ENCODE assay signal across 8 cellular contexts in the genomic region with DNA sequence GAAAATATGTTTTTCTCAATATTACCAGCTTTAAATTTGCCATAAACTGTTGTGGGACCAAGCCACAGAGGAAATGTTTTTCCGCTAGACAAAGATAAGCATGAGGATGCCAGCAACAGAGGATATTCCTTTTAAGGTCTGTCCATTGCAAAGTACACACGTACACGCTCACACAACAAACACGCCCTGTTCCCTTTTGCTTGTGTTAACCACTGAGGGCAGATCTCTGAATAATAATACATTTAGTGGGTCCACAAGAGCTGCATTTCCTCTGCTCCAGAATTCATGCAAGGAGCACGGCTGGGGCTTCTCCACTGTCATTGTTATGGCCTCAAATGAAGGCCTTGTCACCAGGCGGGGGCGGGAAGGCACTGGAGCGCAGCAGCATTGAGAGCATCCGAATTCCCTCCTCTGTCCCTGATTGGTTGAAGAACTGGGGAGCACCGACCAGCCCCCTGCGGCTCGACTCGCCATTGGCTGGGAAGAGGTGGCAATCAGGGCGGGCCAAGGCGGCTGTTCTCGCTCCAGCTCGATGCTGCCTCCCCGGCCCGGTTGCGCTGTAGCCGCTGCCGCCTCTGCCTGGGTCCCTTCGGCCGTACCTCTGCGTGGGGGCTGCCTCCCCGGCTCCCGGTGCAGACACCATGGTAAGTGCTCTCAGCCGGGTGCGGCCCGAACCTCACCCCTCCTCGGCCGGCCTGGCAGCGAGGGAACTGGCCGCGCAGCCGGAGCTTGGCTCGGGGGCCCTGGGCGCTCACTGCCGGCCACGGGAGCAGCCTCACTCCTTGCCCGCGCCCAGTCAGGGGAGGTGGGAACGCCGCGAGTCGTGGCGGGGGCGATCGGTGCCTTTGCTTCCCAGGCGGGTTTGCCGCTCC. TPM values are rescaled to one million over a fixed set of nuclear protein-coding genes. Genes with fewer than 3 reads are reported as not detected.
DNase-seq lines count a peak whose midpoint lies in the region; ATAC-seq, FAIRE-seq and TF ChIP-seq lines count a peak whose summit lies in the region.

A gene (plus strand): TSS at position 522 of the 872 bp plus-strand sequence. CDS start 120 bp downstream, at position 642.

- H3K27ac ChIP-seq in ectodermal cell (ENCODE audit: insufficient read depth, low read depth, low read length, poor library complexity, severe bottlenecking) (no peak within 1 kb of the TSS), right lobe of liver (peak within 1 kb of the TSS; percentile 74 to 81 (median 79))

- TF ChIP-seq POLR2A in GM12892 (IDR thresholded peaks at IDR 0.05; ENCODE audit: low read depth, low read length): no peak
- TF ChIP-seq POLR2A in right lobe of liver (IDR thresholded peaks at IDR 0.05): peak; percentile 31

- no peaks in the 10 kb centered on the region for H3K36me3 Mint-ChIP-seq in activated CD8-positive, alpha-beta T cell treated with anti-CD3 and anti-CD28 coated beads for 36 hours (ENCODE audit: low read depth)

- H3K4me1 Mint-ChIP-seq in activated CD8-positive, alpha-beta T cell treated with anti-CD3 and anti-CD28 coated beads for 36 hours (ENCODE audit: low read depth): peaks cover 7% of the 10 kb centered on the region

- H3K27ac Mint-ChIP-seq in activated CD8-positive, alpha-beta T cell treated with anti-CD3 and anti-CD28 coated beads for 36 hours: no peak within 1 kb of the TSS

- ATAC-seq in HG02571 (IDR thresholded peaks at IDR 0.05; ENCODE audit: unreplicated experiment) (peak; percentile 96), right lobe of liver (peak; percentile 96 to 99 (median 98))
- peak; percentile 99 for ATAC-seq in activated CD8-positive, alpha-beta T cell treated with anti-CD3 and anti-CD28 coated beads for 36 hours

- 10% methylated on average over 51 of the region's 51 CpGs for WGBS in ectodermal cell, 2 experiments
- 31% methylated on average over 10 of the region's 51 CpGs for WGBS in right lobe of liver (ENCODE audit: insufficient coverage, low coverage, low lambda C conversion rate, missing lambda C conversion rate)

- no peaks in the 10 kb centered on the region for H3K36me3 ChIP-seq in ectodermal cell (ENCODE audit: control insufficient read depth, insufficient read depth, low read length)
- H3K36me3 ChIP-seq in right lobe of liver: no peaks in the 10 kb centered on the region

- H3K27me3 ChIP-seq in ectodermal cell (ENCODE audit: control insufficient read depth, insufficient read depth, low read length, poor library complexity, severe bottlenecking) (peaks cover 39% of the 10 kb centered on the region), right lobe of liver (no peaks in the 10 kb centered on the region)

- intact Hi-C loops in activated CD8-positive, alpha-beta T cell treated with anti-CD3 and anti-CD28 coated beads for 36 hours (cut with micrococcal nuclease): no loop called here
- intact Hi-C loops in right lobe of liver (cut with DNase I): no loop called here

- H3K4me3 ChIP-seq in ectodermal cell (ENCODE audit: insufficient read depth, low read depth, low read length) (peak within 1 kb of the TSS; percentile 38), right lobe of liver (peak within 1 kb of the TSS; percentile 69 to 76 (median 69))

- CTCF ChIA-PET in activated CD8-positive, alpha-beta T cell treated with anti-CD3 and anti-CD28 coated beads for 36 hours (lab: Charles Lee): interaction anchor here (1.1 kb wide), 1 partner anchor 14 kb away, joined by 4 read pairs; no protein-coding TSS in a partner anchor

- H3K9me3 Mint-ChIP-seq in activated CD8-positive, alpha-beta T cell treated with anti-CD3 and anti-CD28 coated beads for 36 hours: no peaks in the 10 kb centered on the region

- H3K9me3 ChIP-seq in ectodermal cell (ENCODE audit: control insufficient read depth, low read length) (no peaks in the 10 kb centered on the region), right lobe of liver (no peaks in the 10 kb centered on the region)

- H3K4me1 ChIP-seq in ectodermal cell (ENCODE audit: control insufficient read depth, insufficient read depth, low read length): peaks cover 5% of the 10 kb centered on the region
- no peaks in the 10 kb centered on the region for H3K4me1 ChIP-seq in right lobe of liver

- POLR2A ChIA-PET in activated CD8-positive, alpha-beta T cell treated with anti-CD3 and anti-CD28 coated beads for 36 hours (lab: Charles Lee): no interaction called here

- H3K27me3 Mint-ChIP-seq in activated CD8-positive, alpha-beta T cell treated with anti-CD3 and anti-CD28 coated beads for 36 hours: peaks cover 28% of the 10 kb centered on the region

- no peak for FAIRE-seq in GM12892 (lab: Jason Lieb, UNC)

- peak; percentile 60 for DNase-seq in GM12892 (ENCODE audit: insufficient read length)
- DNase-seq in NCI-H2029 treated with DMSO at 0.1 percent for 48 hours (lab: John Stamatoyannopoulos, UW): peak; percentile 17
- DNase-seq in activated CD8-positive, alpha-beta T cell treated with anti-CD3 and anti-CD28 coated beads for 36 hours: peak; percentile 83
- peak; percentile 90 to 95 (median 94) for DNase-seq in right lobe of liver
- DNase-seq in stimulated activated CD4-positive, alpha-beta T cell treated with anti-CD3 and anti-CD28 coated beads, Interleukin-4, amount 100 ng/mL, for 4 hours: peak; percentile 56 to 67
- DNase-seq in DMS153 (lab: John Stamatoyannopoulos, UW): no peak

- H3K4me3 Mint-ChIP-seq in activated CD8-positive, alpha-beta T cell treated with anti-CD3 and anti-CD28 coated beads for 36 hours: peak within 1 kb of the TSS; percentile 35

- no peak for TF ChIP-seq CTCF in activated CD8-positive, alpha-beta T cell treated with anti-CD3 and anti-CD28 coated beads for 36 hours (IDR thresholded peaks at IDR 0.05)
- TF ChIP-seq CTCF in right lobe of liver (IDR thresholded peaks at IDR 0.05): peak; percentile 22 to 51 (median 41)

RNA-seq across cellular contexts. Expression of the gene that starts here (rescaled TPM):
- 0.91 TPM for polyA plus RNA-seq in GM12892 (2012; ENCODE audit: missing spikeins)
- under 1 TPM; 0.16 to 0.27 TPM for total RNA-seq in activated CD8-positive, alpha-beta T cell treated with anti-CD3 and anti-CD28 coated beads for 36 hours
- 7.2 TPM for polyA plus RNA-seq in ectodermal cell (2013, experiment 1 of 4)
- polyA plus RNA-seq in ectodermal cell (2013, experiment 2 of 4): 5.5 TPM
- 5.6 TPM for polyA plus RNA-seq in ectodermal cell (2013, experiment 3 of 4)
- polyA plus RNA-seq in ectodermal cell (2013, experiment 4 of 4): 6.4 TPM
- total RNA-seq in right lobe of liver: 1 to 10 TPM; 1.6 to 5.6 (median 3.9) TPM

Comparison
In these comparisons a context has a peak if more than half of its experiments do, and no peak if none do; other contexts are left out.
1. Peak in DNase-seq and ATAC-seq in activated CD8-positive, alpha-beta T cell treated with anti-CD3 and anti-CD28 coated beads for 36 hours; RNA of the gene not detected or under 1 TPM.